In the genomic region with DNA sequence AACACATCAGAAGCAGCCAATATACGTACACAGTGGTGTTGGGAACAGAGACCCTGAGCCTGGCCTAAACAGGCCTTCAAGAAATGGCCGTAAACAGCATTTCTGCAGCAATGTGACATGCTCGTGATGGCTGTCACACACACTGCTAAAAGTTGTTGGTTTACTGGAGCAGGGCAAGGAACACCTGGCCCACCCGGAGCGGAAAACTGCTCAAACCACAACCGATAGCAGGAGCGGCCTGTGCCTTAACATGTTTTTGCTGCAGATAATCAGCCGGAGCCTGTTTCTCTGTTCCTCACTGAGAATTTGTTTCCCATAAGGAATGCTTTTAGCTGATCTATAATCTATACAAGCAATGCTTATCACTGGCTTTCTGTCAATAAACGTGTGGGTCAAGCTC, we compare ENCODE assay signal across 27 cellular contexts. TPM values are rescaled to one million over a fixed set of nuclear protein-coding genes. Genes with fewer than 3 reads are reported as not detected.
"Had no signal": no experiment of that assay in that cellular context is flagged by ENCODE, and none has a peak within 500 bp of the region (broad histone marks: within the 10 kb centered on the region; RNA-seq: fewer than 3 reads in every experiment).

No MANE protein-coding gene starts in this region.

- H3K4me1 ChIP-seq: pancreas had no signal

- H3K9me3 Mint-ChIP-seq: activated B cell treated with CpG ODN at 0.5 μM for 24 hours; activated naive CD8-positive, alpha-beta T cell treated with anti-CD3 and anti-CD28 coated beads for 36 hours; activated T-cell treated with anti-CD3 and anti-CD28 coated beads, Interleukin-2, amount 50 U/mL, for 24 hours; activated T-helper 2 cell treated with anti-CD3 and anti-CD28 coated beads, Interferon-gamma antibody, Interleukin-2, Interleukin-4, amounts not matched to agents 10 μg/mL and 5 μg/mL and 100 μg/mL, durations not matched to agents 14 hours and 24 hours and 36 hours; central memory CD8-positive, alpha-beta T cell; mesothelial cell of epicardium; naive thymus-derived CD8-positive, alpha-beta T cell had no signal

- H3K27ac ChIP-seq: breast epithelium, pancreas, thoracic aorta, upper lobe of left lung had no signal

- H3K27me3 Mint-ChIP-seq: activated CD4-positive, alpha-beta T cell treated with anti-CD3 and anti-CD28 coated beads for 36 hours; activated naive CD8-positive, alpha-beta T cell treated with anti-CD3 and anti-CD28 coated beads for 36 hours; activated T-cell treated with anti-CD3 and anti-CD28 coated beads, Interleukin-2, amount 50 U/mL, for 24 hours; central memory CD8-positive, alpha-beta T cell had no signal

- DNase-seq: activated B cell treated with CpG ODN at 0.5 μM for 24 hours; activated CD4-positive, alpha-beta T cell treated with anti-CD3 and anti-CD28 coated beads for 36 hours; activated CD4-positive, alpha-beta T cell treated with anti-CD3 and anti-CD28 coated beads, Interleukin-2, amount 50 U/mL, for 4 hours; activated CD8-positive, alpha-beta memory T cell treated with anti-CD3 and anti-CD28 coated beads for 24 hours; activated CD8-positive, alpha-beta memory T cell treated with anti-CD3 and anti-CD28 coated beads, Interleukin-2, amount 50 U/mL, for 4 hours; activated naive CD4-positive, alpha-beta T cell treated with Interleukin-2 at 50 U/mL for 16 hours; activated naive CD8-positive, alpha-beta T cell treated with anti-CD3 and anti-CD28 coated beads for 36 hours; activated T-cell treated with anti-CD3 and anti-CD28 coated beads, Interleukin-2, amount 50 U/mL, for 24 hours; effector memory CD4-positive, alpha-beta T cell; foreskin melanocyte; hippocampal formation; left ventricle myocardium superior; mammary epithelial cell; naive thymus-derived CD8-positive, alpha-beta T cell; pancreas; right cardiac atrium; stimulated activated CD4-positive, alpha-beta T cell treated with anti-CD3 and anti-CD28 coated beads, Interleukin-4, amount 100 ng/mL, for 24 hours; stimulated activated naive CD4-positive, alpha-beta T cell treated with Interleukin-2 at 50 U/mL for 16 hours; T-helper 9 cell; upper lobe of left lung had no signal

- H3K36me3 Mint-ChIP-seq: activated naive CD8-positive, alpha-beta T cell treated with anti-CD3 and anti-CD28 coated beads for 36 hours; mesothelial cell of epicardium; naive thymus-derived CD8-positive, alpha-beta T cell had no signal

- H3K27me3 ChIP-seq: pancreas, upper lobe of left lung had no signal

- H3K4me3 ChIP-seq: breast epithelium, pancreas, thoracic aorta, upper lobe of left lung had no signal

- H3K27ac Mint-ChIP-seq: activated B cell treated with CpG ODN at 0.5 μM for 24 hours; activated CD4-positive, alpha-beta T cell treated with anti-CD3 and anti-CD28 coated beads for 36 hours; activated naive CD8-positive, alpha-beta T cell treated with anti-CD3 and anti-CD28 coated beads for 36 hours; activated T-cell treated with anti-CD3 and anti-CD28 coated beads, Interleukin-2, amount 50 U/mL, for 24 hours; activated T-helper 2 cell treated with anti-CD3 and anti-CD28 coated beads, Interferon-gamma antibody, Interleukin-2, Interleukin-4, amounts not matched to agents 10 μg/mL and 5 μg/mL and 100 μg/mL, durations not matched to agents 14 hours and 24 hours and 36 hours; mesothelial cell of epicardium; naive thymus-derived CD8-positive, alpha-beta T cell had no signal

- H3K4me3 Mint-ChIP-seq: activated B cell treated with CpG ODN at 0.5 μM for 24 hours; activated CD4-positive, alpha-beta T cell treated with anti-CD3 and anti-CD28 coated beads for 36 hours; activated naive CD8-positive, alpha-beta T cell treated with anti-CD3 and anti-CD28 coated beads for 36 hours; activated T-cell treated with anti-CD3 and anti-CD28 coated beads, Interleukin-2, amount 50 U/mL, for 24 hours; central memory CD8-positive, alpha-beta T cell; mesothelial cell of epicardium; naive thymus-derived CD8-positive, alpha-beta T cell had no signal

- H3K9me3 ChIP-seq: breast epithelium, pancreas, thoracic aorta, upper lobe of left lung had no signal

- H3K36me3 ChIP-seq: breast epithelium, pancreas, thoracic aorta, upper lobe of left lung had no signal

RNA-seq across cellular contexts. Expression of a gene that starts 6.0 kb away (rescaled TPM):
- total RNA-seq: activated B cell treated with CpG ODN at 0.5 μM for 24 hours; activated CD4-positive, alpha-beta T cell treated with anti-CD3 and anti-CD28 coated beads for 36 hours; activated T-helper 2 cell treated with anti-CD3 and anti-CD28 coated beads, Interferon-gamma antibody, Interleukin-2, Interleukin-4, amounts not matched to agents 10 μg/mL and 5 μg/mL and 100 μg/mL, durations not matched to agents 14 hours and 24 hours and 36 hours; esophagus mucosa; left ventricle myocardium superior; mammary epithelial cell; naive thymus-derived CD8-positive, alpha-beta T cell; T-helper 1 cell treated with Interleukin-12 subunit alpha and Interleukin-12 subunit beta and Interleukin-4 antibody, amounts not matched to agents 30 ng/mL and 1 ng/mL, for 36 hours; thoracic aorta had no signal
- polyA plus RNA-seq: mammary epithelial cell; naive thymus-derived CD8-positive, alpha-beta T cell had no signal

RNA-seq across cellular contexts. Expression of a gene that starts 31.9 kb away (rescaled TPM):
- total RNA-seq: left ventricle myocardium superior, right cardiac atrium, thoracic aorta had no signal
- polyA plus RNA-seq: right cardiac atrium had no signal
